ENCODE assay signal across 11 cellular contexts in the genomic region with DNA sequence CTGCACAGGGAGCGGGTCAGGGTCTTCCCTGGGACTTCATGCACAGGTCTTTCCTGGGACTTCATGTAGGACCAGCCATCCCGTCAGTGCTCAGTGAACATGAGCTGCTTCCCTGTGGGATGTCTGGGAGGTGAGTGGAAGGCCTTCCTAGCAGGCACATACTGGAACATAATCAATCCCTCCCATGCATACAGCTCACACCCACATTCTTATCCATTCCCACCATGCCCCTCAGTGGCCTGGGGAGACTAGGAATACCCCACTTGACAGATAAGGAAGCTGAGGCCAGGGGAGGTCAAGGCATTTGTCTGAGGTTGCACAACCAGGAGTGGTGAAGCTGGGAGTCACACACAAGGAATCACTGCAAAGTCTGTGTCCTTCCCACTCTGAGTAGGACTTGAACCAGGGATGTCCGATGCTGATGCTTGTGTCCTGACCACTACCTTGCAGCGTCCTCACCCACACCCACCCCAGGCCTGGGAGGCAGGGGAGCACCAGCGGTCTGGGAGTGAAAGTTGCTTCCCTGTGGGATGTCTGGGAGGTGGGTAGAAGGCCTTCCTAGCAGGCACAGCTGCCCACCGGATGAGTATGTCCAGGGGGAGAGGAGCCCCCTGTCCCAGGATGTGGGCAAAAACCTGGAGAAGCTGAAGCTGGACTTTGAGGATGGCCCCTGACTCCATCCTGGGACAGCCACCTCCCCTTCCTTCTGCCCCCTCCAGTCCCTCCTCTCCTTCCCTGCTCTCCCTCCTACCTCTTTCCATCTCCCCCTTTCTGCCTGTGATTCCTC. TPM values are rescaled to one million over a fixed set of nuclear protein-coding genes. Genes with fewer than 3 reads are reported as not detected.
DNase-seq lines count a peak whose midpoint lies in the region; ATAC-seq, FAIRE-seq and TF ChIP-seq lines count a peak whose summit lies in the region.
"Had no signal": no experiment of that assay in that cellular context is flagged by ENCODE, and none has a peak within 500 bp of the region (broad histone marks: within the 10 kb centered on the region; RNA-seq: fewer than 3 reads in every experiment).

No MANE protein-coding gene starts in this region.

- peak overlapping the region; percentile 74 to 82 for H3K4me3 ChIP-seq in kidney (ENCODE audit: low read length in 2 of 2)
- H3K4me3 ChIP-seq in thymus (ENCODE audit: low read length): peak overlapping the region; percentile 66

- H3K4me1 ChIP-seq in kidney (ENCODE audit: control insufficient read depth in 1 of 2, insufficient read depth in 1 of 2, low read depth in 1 of 2, low read length in 2 of 2) (peaks cover 7 to 27% of the 10 kb centered on the region in 2 donors), thymus (ENCODE audit: control insufficient read depth, insufficient read depth, low read length) (peaks cover 2% of the 10 kb centered on the region)

- no peaks in the 10 kb centered on the region for H3K9me3 ChIP-seq in kidney (ENCODE audit: control insufficient read depth in 1 of 2, low read length in 2 of 2)
- H3K9me3 ChIP-seq in thymus (ENCODE audit: control insufficient read depth): no peaks in the 10 kb centered on the region

- no peaks in the 10 kb centered on the region for H3K27me3 ChIP-seq in thymus (ENCODE audit: control insufficient read depth, insufficient read depth)

- H3K27ac Mint-ChIP-seq in activated naive CD8-positive, alpha-beta T cell treated with anti-CD3 and anti-CD28 coated beads, Interleukin-2, amount 50 U/mL, for 24 hours: peak overlapping the region; percentile 99

- peak overlapping the region in 1 of 2 donors; percentile 86 for H3K27ac ChIP-seq in kidney (ENCODE audit: low read depth in 2 of 2, low read length in 2 of 2)
- peak overlapping the region; percentile 62 for H3K27ac ChIP-seq in thymus (ENCODE audit: low read depth)
- H3K27ac ChIP-seq: 22Rv1, cardiac muscle cell had no signal

- H3K9me3 Mint-ChIP-seq in activated naive CD8-positive, alpha-beta T cell treated with anti-CD3 and anti-CD28 coated beads, Interleukin-2, amount 50 U/mL, for 24 hours: no peaks in the 10 kb centered on the region

- peak overlapping the region; percentile 59 to 75 for H3K9ac ChIP-seq in kidney (ENCODE audit: low read length in 2 of 2)

- 96% methylated on average over 6 of the region's 6 CpGs for WGBS in thymus

- no peak for TF ChIP-seq CTCF in kidney (IDR thresholded peaks at IDR 0.05; ENCODE audit: borderline replicate concordance, extremely low read depth, insufficient read depth)

- no peak for ATAC-seq in activated naive CD8-positive, alpha-beta T cell treated with anti-CD3 and anti-CD28 coated beads, Interleukin-2, amount 50 U/mL, for 24 hours
- ATAC-seq in HG03442 (IDR thresholded peaks at IDR 0.05; ENCODE audit: unreplicated experiment) (no peak), HG02981 (IDR thresholded peaks at IDR 0.05; ENCODE audit: unreplicated experiment) (no peak)

- no peaks in the 10 kb centered on the region for H3K36me3 ChIP-seq in kidney (ENCODE audit: control insufficient read depth in 1 of 2, insufficient read depth in 2 of 2, low read length in 2 of 2)
- H3K36me3 ChIP-seq in thymus (ENCODE audit: control insufficient read depth, insufficient read depth): no peaks in the 10 kb centered on the region
- H3K36me3 ChIP-seq: cardiac muscle cell had no signal

- intact Hi-C loops in kidney (cut with DNase I): no loop called here

- FAIRE-seq in kidney (lab: Jason Lieb, UNC): no peak

- no peaks in the 10 kb centered on the region for H3K27me3 Mint-ChIP-seq in activated naive CD8-positive, alpha-beta T cell treated with anti-CD3 and anti-CD28 coated beads, Interleukin-2, amount 50 U/mL, for 24 hours

- H3K36me3 Mint-ChIP-seq in activated naive CD8-positive, alpha-beta T cell treated with anti-CD3 and anti-CD28 coated beads, Interleukin-2, amount 50 U/mL, for 24 hours (ENCODE audit: low read depth): peaks cover 50% of the 10 kb centered on the region

- DNase-seq in DMS53 (lab: John Stamatoyannopoulos, UW) (peak; percentile 39), DMS53 treated with DMSO at 0.1 percent for 48 hours (lab: John Stamatoyannopoulos, UW; ENCODE audit: unreplicated experiment) (no peak), kidney (no peak), NCI-H1092 (lab: John Stamatoyannopoulos, UW) (no peak)
- no peak for DNase-seq in activated naive CD8-positive, alpha-beta T cell treated with anti-CD3 and anti-CD28 coated beads, Interleukin-2, amount 50 U/mL, for 24 hours

- peaks cover 75% of the 10 kb centered on the region for H3K4me1 Mint-ChIP-seq in activated naive CD8-positive, alpha-beta T cell treated with anti-CD3 and anti-CD28 coated beads, Interleukin-2, amount 50 U/mL, for 24 hours

- H3K4me3 Mint-ChIP-seq in activated naive CD8-positive, alpha-beta T cell treated with anti-CD3 and anti-CD28 coated beads, Interleukin-2, amount 50 U/mL, for 24 hours: peak overlapping the region; percentile 98

RNA-seq across cellular contexts. Expression of a gene that starts 1.0 kb away (rescaled TPM):
- total RNA-seq in kidney: 55.6 TPM
- polyA plus RNA-seq in kidney (ENCODE audit: insufficient read depth, low read depth, low replicate concordance): 7.1 TPM
- polyA plus RNA-seq in thymus: 63.9 TPM
- total RNA-seq: cardiac muscle cell had no signal
- polyA plus RNA-seq: cardiac muscle cell had no signal

RNA-seq across cellular contexts. Expression of a gene that starts 26.6 kb away (rescaled TPM):
- 1.3 TPM for total RNA-seq in kidney
- polyA plus RNA-seq in kidney (ENCODE audit: insufficient read depth, low read depth, low replicate concordance) (2.1 TPM), thymus (1.8 TPM)
- total RNA-seq: HT1080 had no signal

RNA-seq across cellular contexts. Expression of a gene that starts 56.4 kb away (rescaled TPM):
- 209 TPM for total RNA-seq in kidney
- polyA plus RNA-seq in kidney (ENCODE audit: insufficient read depth, low read depth, low replicate concordance) (234 TPM), thymus (105 TPM)
